In the genomic region with DNA sequence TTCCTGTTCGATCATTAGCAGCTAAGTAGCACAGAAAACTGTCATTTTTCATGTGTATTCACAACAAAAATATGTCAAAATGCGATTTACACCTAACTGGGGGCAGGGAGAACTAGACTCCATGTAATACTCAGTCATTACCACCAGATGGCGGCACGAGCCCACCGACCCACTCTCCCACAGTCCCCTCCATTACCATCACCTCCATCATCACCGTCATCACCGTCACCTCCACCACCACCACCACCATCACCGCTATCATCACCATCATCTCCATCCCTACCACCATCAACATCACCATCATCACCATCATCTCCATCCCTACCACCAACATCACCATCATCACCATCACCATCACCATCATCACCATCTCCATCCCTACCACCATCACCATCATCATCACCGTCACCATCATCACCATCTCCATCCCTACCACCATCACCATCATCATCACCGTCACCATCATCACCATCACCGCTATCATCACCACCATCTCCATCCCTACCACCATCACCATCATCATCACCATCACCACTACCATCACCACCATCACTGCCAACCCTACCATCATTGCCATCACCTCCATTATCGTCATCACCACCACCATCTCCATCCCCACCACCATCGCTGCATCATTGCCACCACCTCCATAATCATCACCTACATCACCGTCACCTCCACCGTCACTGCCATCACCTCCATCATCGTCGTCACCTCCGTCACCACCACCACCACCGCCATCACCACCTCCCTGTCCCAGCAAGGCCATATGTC, we compare ENCODE assay signal across 8 cellular contexts. TPM values are rescaled to one million over a fixed set of nuclear protein-coding genes. Genes with fewer than 3 reads are reported as not detected.
DNase-seq lines count a peak whose midpoint lies in the region; ATAC-seq and TF ChIP-seq lines count a peak whose summit lies in the region.

No MANE protein-coding gene starts in this region.

- H3K36me3 ChIP-seq in H7 (replicated peaks; ENCODE audit: control insufficient read depth, insufficient read depth, low read length): no peaks in the 10 kb centered on the region; the same call in none of the 2 replicates
- peaks cover 0 to 11% of the 10 kb centered on the region in 2 donors for H3K36me3 ChIP-seq in gastrocnemius medialis

- CTCF ChIA-PET in activated naive CD4-positive, alpha-beta T cell treated with anti-CD3 and anti-CD28 coated beads for 36 hours (lab: Charles Lee): interaction anchor here (0.7 to 1.9 kb wide), 7 partner anchors 32 to 292 kb away, joined by 3 to 10 read pairs (median 3); no protein-coding TSS in a partner anchor

- H3K4me3 ChIP-seq in H7 (ENCODE audit: insufficient read depth, low read depth, low read length) (no peak overlapping the region), gastrocnemius medialis (no peak overlapping the region)

- H3K27ac Mint-ChIP-seq in activated naive CD4-positive, alpha-beta T cell treated with anti-CD3 and anti-CD28 coated beads for 36 hours: no peak overlapping the region

- in situ Hi-C loops in gastrocnemius medialis (cut with MboI; ENCODE audit: low sequenced_read_pairs in 4 of 4): loop anchor here in 2 of 4 donors (10.0 to 25.0 kb wide), 3 partner anchors 231 to 359 kb away; no protein-coding TSS in a partner anchor

- intact Hi-C loops in activated naive CD4-positive, alpha-beta T cell treated with anti-CD3 and anti-CD28 coated beads for 36 hours (cut with micrococcal nuclease): loop anchor here (1.0 to 10.0 kb wide), 4 partner anchors 43 to 348 kb away; a partner anchor contains a TSS
- intact Hi-C loops in head of caudate nucleus (cut with DNase I) (loop anchor here (2.0 to 5.0 kb wide), 2 partner anchors 234 to 347 kb away; no protein-coding TSS in a partner anchor), gastrocnemius medialis (cut with DNase I; ENCODE audit: low total_unique reads) (loop anchor here (1.0 to 5.0 kb wide), 4 partner anchors 41 to 349 kb away; a partner anchor contains a TSS)

- H3K9me3 Mint-ChIP-seq in activated naive CD4-positive, alpha-beta T cell treated with anti-CD3 and anti-CD28 coated beads for 36 hours: no peaks in the 10 kb centered on the region

- ATAC-seq in gastrocnemius medialis (peak; percentile 21 to 22), GM19463 (IDR thresholded peaks at IDR 0.05; ENCODE audit: unreplicated experiment) (no peak), GM21717 (IDR thresholded peaks at IDR 0.05; ENCODE audit: unreplicated experiment) (no peak)

- DNase-seq in AG09319 (ENCODE audit: extremely low read depth, low read depth): no peak
- DNase-seq in H7: peak; percentile 87
- DNase-seq in RPMI8226: peak; percentile 32
- peak; percentile 68 for DNase-seq in activated naive CD4-positive, alpha-beta T cell treated with anti-CD3 and anti-CD28 coated beads for 36 hours
- DNase-seq in head of caudate nucleus: peak in 38 of 42 donors; percentile 39 to 88 (median 64)
- peak in 1 of 2 donors; percentile 28 for DNase-seq in gastrocnemius medialis

- H3K4me1 Mint-ChIP-seq in activated naive CD4-positive, alpha-beta T cell treated with anti-CD3 and anti-CD28 coated beads for 36 hours (ENCODE audit: low read depth): peaks cover 5% of the 10 kb centered on the region

- H3K27ac ChIP-seq in gastrocnemius medialis: no peak overlapping the region

- TF ChIP-seq CTCF in AG09319 (IDR thresholded peaks at IDR 0.05; ENCODE audit: low read depth, low read length) (peak; percentile 65), gastrocnemius medialis (IDR thresholded peaks at IDR 0.05 in 4 of 5, conservative IDR thresholded peaks at IDR 0.05 in 1 of 5) (peak; percentile 82 to 92 (median 87))

- no peaks in the 10 kb centered on the region for H3K27me3 Mint-ChIP-seq in activated naive CD4-positive, alpha-beta T cell treated with anti-CD3 and anti-CD28 coated beads for 36 hours (ENCODE audit: low read depth)

- H3K27me3 ChIP-seq in H7 (ENCODE audit: control insufficient read depth, insufficient read depth, low read length) (no peaks in the 10 kb centered on the region), gastrocnemius medialis (no peaks in the 10 kb centered on the region)

- H3K9me3 ChIP-seq in gastrocnemius medialis: no peaks in the 10 kb centered on the region

- H3K4me1 ChIP-seq in gastrocnemius medialis: peaks cover 17 to 19% of the 10 kb centered on the region in 2 donors

- no peak overlapping the region for H3K4me3 Mint-ChIP-seq in activated naive CD4-positive, alpha-beta T cell treated with anti-CD3 and anti-CD28 coated beads for 36 hours

- no peak for TF ChIP-seq POLR2A in gastrocnemius medialis (IDR thresholded peaks at IDR 0.05)

- H3K36me3 Mint-ChIP-seq in activated naive CD4-positive, alpha-beta T cell treated with anti-CD3 and anti-CD28 coated beads for 36 hours (ENCODE audit: low read depth): peaks cover 8% of the 10 kb centered on the region

RNA-seq across cellular contexts. Expression of a gene that starts 14.4 kb away (rescaled TPM):
- total RNA-seq in H7 (2014; rRNA removed; shearing (Covaris generic)): 32.6 and 38.8 TPM in 2 replicates
- total RNA-seq in activated naive CD4-positive, alpha-beta T cell treated with anti-CD3 and anti-CD28 coated beads for 36 hours: 10 to 100 TPM; 75.7 to 77.0 TPM
- 100 to 1,000 TPM in 1 of 4 donors, 10 to 100 TPM in 3; 39.4 to 700 (median 74.5) TPM for total RNA-seq in gastrocnemius medialis

RNA-seq across cellular contexts. Expression of a gene that starts 14.7 kb away (rescaled TPM):
- 18.1 and 19.8 TPM in 2 replicates for total RNA-seq in H7 (2014; rRNA removed; shearing (Covaris generic))
- 10 to 100 TPM; 21.7 to 25.9 TPM for total RNA-seq in activated naive CD4-positive, alpha-beta T cell treated with anti-CD3 and anti-CD28 coated beads for 36 hours
- total RNA-seq in gastrocnemius medialis: 10 to 100 TPM; 15.5 to 32.9 (median 24.3) TPM

RNA-seq across cellular contexts. Expression of a gene that starts 30.8 kb away (rescaled TPM):
- 20.2 and 24.7 TPM in 2 replicates for total RNA-seq in H7 (2014; rRNA removed; shearing (Covaris generic))
- total RNA-seq in activated naive CD4-positive, alpha-beta T cell treated with anti-CD3 and anti-CD28 coated beads for 36 hours: 1 to 10 TPM; 9.4 to 9.8 TPM
- total RNA-seq in gastrocnemius medialis: 1 to 10 TPM; 6.0 to 8.8 (median 7.5) TPM

RNA-seq across cellular contexts. Expression of a gene that starts 41.6 kb away (rescaled TPM):
- total RNA-seq in H7 (2014; rRNA removed; shearing (Covaris generic)): 39.1 and 44.2 TPM in 2 replicates
- total RNA-seq in activated naive CD4-positive, alpha-beta T cell treated with anti-CD3 and anti-CD28 coated beads for 36 hours: 10 to 100 TPM; 29.1 to 31.9 TPM
- 10 to 100 TPM; 24.5 to 56.5 (median 28.8) TPM for total RNA-seq in gastrocnemius medialis

Comparison
In these comparisons a context has a peak if more than half of its experiments do, and no peak if none do; other contexts are left out.
1. ATAC-seq: peak in gastrocnemius medialis (2 of 2); none in GM19463 (single experiment) and GM21717 (single experiment).